ENCODE assay signal across 9 cellular contexts in the genomic region with DNA sequence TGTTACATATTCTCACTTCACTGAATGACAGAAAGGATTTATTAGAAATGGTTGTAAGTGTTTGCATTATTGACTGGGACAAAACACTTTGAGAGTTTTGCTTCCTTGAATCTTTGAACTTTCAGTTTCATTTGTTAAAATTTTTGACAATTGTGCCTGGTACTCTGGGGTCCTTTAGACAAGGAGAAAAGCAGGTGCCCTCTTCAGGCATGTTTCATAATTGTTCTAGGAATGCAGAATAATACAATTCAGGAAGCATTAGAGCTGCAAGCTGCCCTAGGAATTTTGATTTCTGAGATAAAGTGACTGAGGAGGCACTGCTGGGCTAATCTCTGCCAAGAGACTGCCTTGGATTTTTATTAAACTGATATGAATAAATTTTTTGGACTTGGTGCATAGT. TPM values are rescaled to one million over a fixed set of nuclear protein-coding genes. Genes with fewer than 3 reads are reported as not detected.
DNase-seq lines count a peak whose midpoint lies in the region; FAIRE-seq and TF ChIP-seq lines count a peak whose summit lies in the region.
"Had no signal": no experiment of that assay in that cellular context is flagged by ENCODE, and none has a peak within 500 bp of the region (broad histone marks: within the 10 kb centered on the region; RNA-seq: fewer than 3 reads in every experiment).

No MANE protein-coding gene starts in this region.

- H3K27me3 Mint-ChIP-seq in mesothelial cell of epicardium (ENCODE audit: low read depth) = no peaks in the 10 kb centered on the region

- peak overlapping the region; percentile 94 for H3K27ac Mint-ChIP-seq in mesothelial cell of epicardium

- H3K9me3 Mint-ChIP-seq in mesothelial cell of epicardium = no peaks in the 10 kb centered on the region

- DNase-seq in NCI-H1105 treated with DMSO at 0.1 percent for 48 hours (lab: John Stamatoyannopoulos, UW) (peak; percentile 33), NCI-H1105 (lab: John Stamatoyannopoulos, UW) (no peak), NAMALWA (ENCODE audit: low spot score) (peak; percentile 65), bronchial epithelial cell (ENCODE audit: low read depth) (peak; percentile 40), mesothelial cell of epicardium (ENCODE audit: low spot score in 2 of 2, unreplicated experiment in 2 of 2) (no peak), NCI-H187 (lab: John Stamatoyannopoulos, UW) (no peak), GM13976 (ENCODE audit: low spot score) (no peak), hippocampal formation (lab: John Stamatoyannopoulos, UW) (no peak)

- H3K27me3 ChIP-seq in bronchial epithelial cell (ENCODE audit: control insufficient read depth, insufficient read depth, low read length) = no peaks in the 10 kb centered on the region
- H3K27me3 ChIP-seq: BLaER1 treated with 17β-estradiol and CSF1 and Interleukin-3, amounts not matched to agents 10 nM and 100 nM had no signal

- H3K4me1 Mint-ChIP-seq in mesothelial cell of epicardium = peaks cover 45% of the 10 kb centered on the region

- in situ Hi-C loops in GM13976 (cut with MboI; ENCODE audit: low sequenced_read_pairs, unreplicated experiment) = loop anchor here (25.0 kb wide), 1 partner anchor 316 kb away; no protein-coding TSS in a partner anchor

- H3K36me3 ChIP-seq in bronchial epithelial cell (ENCODE audit: control insufficient read depth, insufficient read depth, low read length) = peaks cover 14% of the 10 kb centered on the region

- no peak for FAIRE-seq in bronchial epithelial cell (lab: Jason Lieb, UNC)

- no peak overlapping the region for H3K4me3 Mint-ChIP-seq in mesothelial cell of epicardium

- TF ChIP-seq CTCF in bronchial epithelial cell (IDR thresholded peaks at IDR 0.05; ENCODE audit: insufficient read depth, low read length, severe bottlenecking) (peak; percentile 16), mesothelial cell of epicardium (IDR thresholded peaks at IDR 0.05; ENCODE audit: unreplicated experiment) (peak; percentile 40), GM13976 (IDR thresholded peaks at IDR 0.05; ENCODE audit: borderline replicate concordance, control extremely low read depth, extremely low read depth, insufficient read depth, missing control alignments) (no peak)

- H3K36me3 Mint-ChIP-seq in mesothelial cell of epicardium = peaks cover 37% of the 10 kb centered on the region

- H3K4me3 ChIP-seq in bronchial epithelial cell (ENCODE audit: low read depth, low read length) = no peak overlapping the region
- H3K4me3 ChIP-seq: BLaER1 treated with 17β-estradiol and CSF1 and Interleukin-3, amounts not matched to agents 10 nM and 100 nM had no signal

RNA-seq across cellular contexts. Expression of gene TOP1, which starts 49.7 kb away (rescaled TPM):
- 18.2 and 37.5 TPM in 2 replicates for total RNA-seq in bronchial epithelial cell
- 76.0 to 78.6 TPM (median 76.7 TPM) in 3 replicates for total RNA-seq in mesothelial cell of epicardium

RNA-seq across cellular contexts. Expression of gene PLCG1, which starts 59.0 kb away (rescaled TPM):
- total RNA-seq in bronchial epithelial cell (20.8 and 32.1 TPM in 2 replicates), mesothelial cell of epicardium (286 to 307 TPM (median 301 TPM) in 3 replicates)

Comparison
In these comparisons a context has a peak if more than half of its experiments do, and no peak if none do; other contexts are left out.
1. DNase-seq: peak in NCI-H1105 treated with DMSO at 0.1 percent for 48 hours (single experiment), NAMALWA (single experiment) and bronchial epithelial cell (single experiment); none in NCI-H1105 (single experiment), mesothelial cell of epicardium (0 of 2), NCI-H187 (0 of 2), GM13976 (single experiment) and hippocampal formation (0 of 2).